In the genomic region with DNA sequence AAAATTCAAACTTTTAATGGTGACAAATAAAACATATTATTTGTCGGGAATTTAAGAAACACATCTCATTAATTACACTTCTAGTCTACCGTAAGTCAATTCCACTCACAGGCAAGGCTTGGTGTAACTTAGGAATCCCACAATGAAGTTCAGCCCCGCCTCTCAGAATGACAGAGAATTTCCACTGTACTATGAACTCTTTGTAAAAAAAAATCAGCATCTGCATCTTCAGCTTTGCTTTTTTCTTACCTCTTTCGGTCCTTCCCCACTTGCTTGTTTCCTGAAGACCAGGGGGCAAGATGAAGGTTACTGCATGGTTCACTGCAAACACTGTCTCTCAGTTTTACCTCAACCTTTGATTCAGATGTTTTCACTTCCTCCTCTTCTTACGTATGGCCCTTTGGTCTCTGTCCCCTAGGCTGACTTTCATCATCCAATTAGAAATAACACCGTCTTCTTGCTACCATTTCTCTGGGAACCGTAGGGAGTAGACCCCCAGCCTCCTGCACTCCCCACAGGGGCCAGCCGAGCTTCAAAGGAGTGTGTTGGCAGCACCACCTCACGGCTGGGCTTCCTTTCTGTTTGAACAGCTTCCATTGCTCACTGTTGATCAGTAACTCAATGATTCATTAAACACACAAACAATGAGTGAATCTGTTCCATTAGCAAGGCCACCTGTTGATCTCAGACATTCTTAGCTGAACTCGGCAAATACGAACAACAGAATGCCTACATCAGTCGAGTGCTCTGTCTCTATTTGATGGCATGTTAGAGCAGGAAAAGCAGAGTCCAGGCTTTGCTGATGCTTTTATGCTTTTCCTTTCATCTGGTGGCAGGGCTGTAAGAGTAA, we compare ENCODE assay signal across 1 cellular context.
TF ChIP-seq lines count a peak whose summit lies in the region.

No MANE protein-coding gene starts in this region.

TF ChIP-seq in HepG2, 621 proteins besides CTCF, POLR2A, EP300 and RAD21 (continued from another document and continues in another):
- TF ChIP-seq, protein P1, sequence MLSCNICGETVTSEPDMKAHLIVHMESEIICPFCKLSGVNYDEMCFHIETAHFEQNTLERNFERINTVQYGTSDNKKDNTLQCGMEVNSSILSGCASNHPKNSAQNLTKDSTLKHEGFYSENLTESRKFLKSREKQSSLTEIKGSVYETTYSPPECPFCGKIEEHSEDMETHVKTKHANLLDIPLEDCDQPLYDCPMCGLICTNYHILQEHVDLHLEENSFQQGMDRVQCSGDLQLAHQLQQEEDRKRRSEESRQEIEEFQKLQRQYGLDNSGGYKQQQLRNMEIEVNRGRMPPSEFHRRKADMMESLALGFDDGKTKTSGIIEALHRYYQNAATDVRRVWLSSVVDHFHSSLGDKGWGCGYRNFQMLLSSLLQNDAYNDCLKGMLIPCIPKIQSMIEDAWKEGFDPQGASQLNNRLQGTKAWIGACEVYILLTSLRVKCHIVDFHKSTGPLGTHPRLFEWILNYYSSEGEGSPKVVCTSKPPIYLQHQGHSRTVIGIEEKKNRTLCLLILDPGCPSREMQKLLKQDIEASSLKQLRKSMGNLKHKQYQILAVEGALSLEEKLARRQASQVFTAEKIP (CRISPR knock-in tag; IDR thresholded peaks at IDR 0.05; ENCODE audit: borderline replicate concordance), result no peak
- TF ChIP-seq HOXA3 (CRISPR knock-in tag; IDR thresholded peaks at IDR 0.05) (peak; percentile 91), ZNF121 (CRISPR knock-in tag; IDR thresholded peaks at IDR 0.05) (peak; percentile 52; the same call in 1 of the 2 replicates), TBX3 (IDR thresholded peaks at IDR 0.05; ENCODE audit: borderline replicate concordance) (peak; percentile 89; the same call in 1 of the 2 replicates), TOPORS (CRISPR knock-in tag; IDR thresholded peaks at IDR 0.05) (no peak), ZNF12 (CRISPR knock-in tag; IDR thresholded peaks at IDR 0.05) (0 out of 2 replicates have a peak, but pooled peaks have one; percentile 40), PLRG1 (conservative IDR thresholded peaks at IDR 0.05) (no peak), DNMT3B (CRISPR knock-in tag; conservative IDR thresholded peaks at IDR 0.05) (peak; percentile 96), ZNF350 (CRISPR knock-in tag; IDR thresholded peaks at IDR 0.05; ENCODE audit: borderline replicate concordance, low read depth) (peak; percentile 83; the same call in 1 of the 2 replicates), ZNF598 (CRISPR knock-in tag; IDR thresholded peaks at IDR 0.05; ENCODE audit: borderline replicate concordance) (0 out of 2 replicates have a peak, but pooled peaks have one; percentile 57), ZNF788 (CRISPR knock-in tag; IDR thresholded peaks at IDR 0.05; ENCODE audit: borderline replicate concordance) (peak; percentile 51; the same call in 1 of the 2 replicates), CREB1 (IDR thresholded peaks at IDR 0.05) (no peak), CREB1 (CRISPR knock-in tag; IDR thresholded peaks at IDR 0.05) (peak; percentile 81), NPAS2 (CRISPR knock-in tag; IDR thresholded peaks at IDR 0.05; ENCODE audit: borderline replicate concordance) (no peak), ZBTB38 (CRISPR knock-in tag; IDR thresholded peaks at IDR 0.05) (peak; percentile 72; the same call in 1 of the 2 replicates), ZNF292 (CRISPR knock-in tag; IDR thresholded peaks at IDR 0.05; ENCODE audit: borderline replicate concordance, low read depth) (peak; percentile 88; the same call in 1 of the 2 replicates), SAFB2 (CRISPR knock-in tag; IDR thresholded peaks at IDR 0.05; ENCODE audit: borderline replicate concordance, low read depth) (no peak; the same call in 1 of the 2 replicates), SKI (IDR thresholded peaks at IDR 0.05; ENCODE audit: partially characterized antibody) (peak; percentile 89), MED8 (CRISPR knock-in tag; IDR thresholded peaks at IDR 0.05; ENCODE audit: insufficient replicate concordance) (peak; percentile 78), ZNF660 (CRISPR knock-in tag; IDR thresholded peaks at IDR 0.05; ENCODE audit: borderline replicate concordance, low read depth) (no peak), SPEN (CRISPR knock-in tag; IDR thresholded peaks at IDR 0.05; ENCODE audit: low read depth) (peak; percentile 60; the same call in 1 of the 2 replicates), KLF9 (CRISPR knock-in tag; IDR thresholded peaks at IDR 0.05; ENCODE audit: low read depth) (0 out of 2 replicates have a peak, but pooled peaks have one; percentile 59), FOXP1 (IDR thresholded peaks at IDR 0.05) (peak; percentile 93), FOXP1 (CRISPR knock-in tag; IDR thresholded peaks at IDR 0.05) (peak; percentile 98), ZFP90 (CRISPR knock-in tag; IDR thresholded peaks at IDR 0.05; ENCODE audit: borderline replicate concordance) (peak; percentile 79; the same call in 1 of the 2 replicates), NFE2 (CRISPR knock-in tag; IDR thresholded peaks at IDR 0.05) (no peak), KLF13 (CRISPR knock-in tag; IDR thresholded peaks at IDR 0.05) (no peak), ZNF207 (IDR thresholded peaks at IDR 0.05; ENCODE audit: borderline replicate concordance) (no peak), ZNF619 (CRISPR knock-in tag; IDR thresholded peaks at IDR 0.05) (no peak), MEF2D (CRISPR knock-in tag; IDR thresholded peaks at IDR 0.05) (peak; percentile 95), CEBPB (IDR thresholded peaks at IDR 0.05; ENCODE audit: borderline replicate concordance, low read depth, low read length) (peak; percentile 4; the same call in 1 of the 2 replicates), RCOR2 (CRISPR knock-in tag; IDR thresholded peaks at IDR 0.05) (peak; percentile 96), BRD4 (CRISPR knock-in tag; IDR thresholded peaks at IDR 0.05) (peak; percentile 43; the same call in 1 of the 2 replicates), NAIF1 (CRISPR knock-in tag; IDR thresholded peaks at IDR 0.05; ENCODE audit: borderline replicate concordance) (peak; percentile 75; the same call in 1 of the 2 replicates), ZNF616 (CRISPR knock-in tag; IDR thresholded peaks at IDR 0.05; ENCODE audit: low read depth) (no peak), DMAP1 (CRISPR knock-in tag; IDR thresholded peaks at IDR 0.05) (peak; percentile 86), TCF12 (IDR thresholded peaks at IDR 0.05) (no peak), TCF12 (CRISPR knock-in tag; IDR thresholded peaks at IDR 0.05) (peak; percentile 89; the same call in 1 of the 2 replicates), RBAK (CRISPR knock-in tag; IDR thresholded peaks at IDR 0.05) (no peak)
- TF ChIP-seq, protein P2, sequence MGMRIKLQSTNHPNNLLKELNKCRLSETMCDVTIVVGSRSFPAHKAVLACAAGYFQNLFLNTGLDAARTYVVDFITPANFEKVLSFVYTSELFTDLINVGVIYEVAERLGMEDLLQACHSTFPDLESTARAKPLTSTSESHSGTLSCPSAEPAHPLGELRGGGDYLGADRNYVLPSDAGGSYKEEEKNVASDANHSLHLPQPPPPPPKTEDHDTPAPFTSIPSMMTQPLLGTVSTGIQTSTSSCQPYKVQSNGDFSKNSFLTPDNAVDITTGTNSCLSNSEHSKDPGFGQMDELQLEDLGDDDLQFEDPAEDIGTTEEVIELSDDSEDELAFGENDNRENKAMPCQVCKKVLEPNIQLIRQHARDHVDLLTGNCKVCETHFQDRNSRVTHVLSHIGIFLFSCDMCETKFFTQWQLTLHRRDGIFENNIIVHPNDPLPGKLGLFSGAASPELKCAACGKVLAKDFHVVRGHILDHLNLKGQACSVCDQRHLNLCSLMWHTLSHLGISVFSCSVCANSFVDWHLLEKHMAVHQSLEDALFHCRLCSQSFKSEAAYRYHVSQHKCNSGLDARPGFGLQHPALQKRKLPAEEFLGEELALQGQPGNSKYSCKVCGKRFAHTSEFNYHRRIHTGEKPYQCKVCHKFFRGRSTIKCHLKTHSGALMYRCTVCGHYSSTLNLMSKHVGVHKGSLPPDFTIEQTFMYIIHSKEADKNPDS (CRISPR knock-in tag; IDR thresholded peaks at IDR 0.05), result peak; percentile 71; the same call in 1 of the 2 replicates
- TF ChIP-seq, protein P3, sequence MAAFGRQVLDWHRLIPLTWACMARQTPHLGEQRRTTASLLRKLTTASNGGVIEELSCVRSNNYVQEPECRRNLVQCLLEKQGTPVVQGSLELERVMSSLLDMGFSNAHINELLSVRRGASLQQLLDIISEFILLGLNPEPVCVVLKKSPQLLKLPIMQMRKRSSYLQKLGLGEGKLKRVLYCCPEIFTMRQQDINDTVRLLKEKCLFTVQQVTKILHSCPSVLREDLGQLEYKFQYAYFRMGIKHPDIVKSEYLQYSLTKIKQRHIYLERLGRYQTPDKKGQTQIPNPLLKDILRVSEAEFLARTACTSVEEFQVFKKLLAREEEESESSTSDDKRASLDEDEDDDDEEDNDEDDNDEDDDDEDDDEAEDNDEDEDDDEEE (CRISPR knock-in tag; IDR thresholded peaks at IDR 0.05), result no peak
- TF ChIP-seq, protein P4, sequence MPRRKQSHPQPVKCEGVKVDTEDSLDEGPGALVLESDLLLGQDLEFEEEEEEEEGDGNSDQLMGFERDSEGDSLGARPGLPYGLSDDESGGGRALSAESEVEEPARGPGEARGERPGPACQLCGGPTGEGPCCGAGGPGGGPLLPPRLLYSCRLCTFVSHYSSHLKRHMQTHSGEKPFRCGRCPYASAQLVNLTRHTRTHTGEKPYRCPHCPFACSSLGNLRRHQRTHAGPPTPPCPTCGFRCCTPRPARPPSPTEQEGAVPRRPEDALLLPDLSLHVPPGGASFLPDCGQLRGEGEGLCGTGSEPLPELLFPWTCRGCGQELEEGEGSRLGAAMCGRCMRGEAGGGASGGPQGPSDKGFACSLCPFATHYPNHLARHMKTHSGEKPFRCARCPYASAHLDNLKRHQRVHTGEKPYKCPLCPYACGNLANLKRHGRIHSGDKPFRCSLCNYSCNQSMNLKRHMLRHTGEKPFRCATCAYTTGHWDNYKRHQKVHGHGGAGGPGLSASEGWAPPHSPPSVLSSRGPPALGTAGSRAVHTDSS (CRISPR knock-in tag; conservative IDR thresholded peaks at IDR 0.05), result no peak
- TF ChIP-seq, protein P5, sequence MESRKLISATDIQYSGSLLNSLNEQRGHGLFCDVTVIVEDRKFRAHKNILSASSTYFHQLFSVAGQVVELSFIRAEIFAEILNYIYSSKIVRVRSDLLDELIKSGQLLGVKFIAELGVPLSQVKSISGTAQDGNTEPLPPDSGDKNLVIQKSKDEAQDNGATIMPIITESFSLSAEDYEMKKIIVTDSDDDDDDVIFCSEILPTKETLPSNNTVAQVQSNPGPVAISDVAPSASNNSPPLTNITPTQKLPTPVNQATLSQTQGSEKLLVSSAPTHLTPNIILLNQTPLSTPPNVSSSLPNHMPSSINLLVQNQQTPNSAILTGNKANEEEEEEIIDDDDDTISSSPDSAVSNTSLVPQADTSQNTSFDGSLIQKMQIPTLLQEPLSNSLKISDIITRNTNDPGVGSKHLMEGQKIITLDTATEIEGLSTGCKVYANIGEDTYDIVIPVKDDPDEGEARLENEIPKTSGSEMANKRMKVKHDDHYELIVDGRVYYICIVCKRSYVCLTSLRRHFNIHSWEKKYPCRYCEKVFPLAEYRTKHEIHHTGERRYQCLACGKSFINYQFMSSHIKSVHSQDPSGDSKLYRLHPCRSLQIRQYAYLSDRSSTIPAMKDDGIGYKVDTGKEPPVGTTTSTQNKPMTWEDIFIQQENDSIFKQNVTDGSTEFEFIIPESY (CRISPR knock-in tag; IDR thresholded peaks at IDR 0.05), result peak; percentile 48
- TF ChIP-seq, protein P6, sequence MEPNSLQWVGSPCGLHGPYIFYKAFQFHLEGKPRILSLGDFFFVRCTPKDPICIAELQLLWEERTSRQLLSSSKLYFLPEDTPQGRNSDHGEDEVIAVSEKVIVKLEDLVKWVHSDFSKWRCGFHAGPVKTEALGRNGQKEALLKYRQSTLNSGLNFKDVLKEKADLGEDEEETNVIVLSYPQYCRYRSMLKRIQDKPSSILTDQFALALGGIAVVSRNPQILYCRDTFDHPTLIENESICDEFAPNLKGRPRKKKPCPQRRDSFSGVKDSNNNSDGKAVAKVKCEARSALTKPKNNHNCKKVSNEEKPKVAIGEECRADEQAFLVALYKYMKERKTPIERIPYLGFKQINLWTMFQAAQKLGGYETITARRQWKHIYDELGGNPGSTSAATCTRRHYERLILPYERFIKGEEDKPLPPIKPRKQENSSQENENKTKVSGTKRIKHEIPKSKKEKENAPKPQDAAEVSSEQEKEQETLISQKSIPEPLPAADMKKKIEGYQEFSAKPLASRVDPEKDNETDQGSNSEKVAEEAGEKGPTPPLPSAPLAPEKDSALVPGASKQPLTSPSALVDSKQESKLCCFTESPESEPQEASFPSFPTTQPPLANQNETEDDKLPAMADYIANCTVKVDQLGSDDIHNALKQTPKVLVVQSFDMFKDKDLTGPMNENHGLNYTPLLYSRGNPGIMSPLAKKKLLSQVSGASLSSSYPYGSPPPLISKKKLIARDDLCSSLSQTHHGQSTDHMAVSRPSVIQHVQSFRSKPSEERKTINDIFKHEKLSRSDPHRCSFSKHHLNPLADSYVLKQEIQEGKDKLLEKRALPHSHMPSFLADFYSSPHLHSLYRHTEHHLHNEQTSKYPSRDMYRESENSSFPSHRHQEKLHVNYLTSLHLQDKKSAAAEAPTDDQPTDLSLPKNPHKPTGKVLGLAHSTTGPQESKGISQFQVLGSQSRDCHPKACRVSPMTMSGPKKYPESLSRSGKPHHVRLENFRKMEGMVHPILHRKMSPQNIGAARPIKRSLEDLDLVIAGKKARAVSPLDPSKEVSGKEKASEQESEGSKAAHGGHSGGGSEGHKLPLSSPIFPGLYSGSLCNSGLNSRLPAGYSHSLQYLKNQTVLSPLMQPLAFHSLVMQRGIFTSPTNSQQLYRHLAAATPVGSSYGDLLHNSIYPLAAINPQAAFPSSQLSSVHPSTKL (CRISPR knock-in tag; IDR thresholded peaks at IDR 0.05), result peak; percentile 97
- TF ChIP-seq, protein P7, sequence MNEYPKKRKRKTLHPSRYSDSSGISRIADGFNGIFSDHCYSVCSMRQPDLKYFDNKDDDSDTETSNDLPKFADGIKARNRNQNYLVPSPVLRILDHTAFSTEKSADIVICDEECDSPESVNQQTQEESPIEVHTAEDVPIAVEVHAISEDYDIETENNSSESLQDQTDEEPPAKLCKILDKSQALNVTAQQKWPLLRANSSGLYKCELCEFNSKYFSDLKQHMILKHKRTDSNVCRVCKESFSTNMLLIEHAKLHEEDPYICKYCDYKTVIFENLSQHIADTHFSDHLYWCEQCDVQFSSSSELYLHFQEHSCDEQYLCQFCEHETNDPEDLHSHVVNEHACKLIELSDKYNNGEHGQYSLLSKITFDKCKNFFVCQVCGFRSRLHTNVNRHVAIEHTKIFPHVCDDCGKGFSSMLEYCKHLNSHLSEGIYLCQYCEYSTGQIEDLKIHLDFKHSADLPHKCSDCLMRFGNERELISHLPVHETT (CRISPR knock-in tag; conservative IDR thresholded peaks at IDR 0.05), result 0 out of 2 replicates have a peak, but pooled peaks have one; percentile 50
- TF ChIP-seq, protein P8, sequence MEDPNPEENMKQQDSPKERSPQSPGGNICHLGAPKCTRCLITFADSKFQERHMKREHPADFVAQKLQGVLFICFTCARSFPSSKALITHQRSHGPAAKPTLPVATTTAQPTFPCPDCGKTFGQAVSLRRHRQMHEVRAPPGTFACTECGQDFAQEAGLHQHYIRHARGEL (CRISPR knock-in tag; IDR thresholded peaks at IDR 0.05), result no peak
- TF ChIP-seq, protein P9, sequence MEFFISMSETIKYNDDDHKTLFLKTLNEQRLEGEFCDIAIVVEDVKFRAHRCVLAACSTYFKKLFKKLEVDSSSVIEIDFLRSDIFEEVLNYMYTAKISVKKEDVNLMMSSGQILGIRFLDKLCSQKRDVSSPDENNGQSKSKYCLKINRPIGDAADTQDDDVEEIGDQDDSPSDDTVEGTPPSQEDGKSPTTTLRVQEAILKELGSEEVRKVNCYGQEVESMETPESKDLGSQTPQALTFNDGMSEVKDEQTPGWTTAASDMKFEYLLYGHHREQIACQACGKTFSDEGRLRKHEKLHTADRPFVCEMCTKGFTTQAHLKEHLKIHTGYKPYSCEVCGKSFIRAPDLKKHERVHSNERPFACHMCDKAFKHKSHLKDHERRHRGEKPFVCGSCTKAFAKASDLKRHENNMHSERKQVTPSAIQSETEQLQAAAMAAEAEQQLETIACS (CRISPR knock-in tag; IDR thresholded peaks at IDR 0.05), result no peak
